Comparison of ENCODE assay signal across 29 cellular contexts in the genomic region with DNA sequence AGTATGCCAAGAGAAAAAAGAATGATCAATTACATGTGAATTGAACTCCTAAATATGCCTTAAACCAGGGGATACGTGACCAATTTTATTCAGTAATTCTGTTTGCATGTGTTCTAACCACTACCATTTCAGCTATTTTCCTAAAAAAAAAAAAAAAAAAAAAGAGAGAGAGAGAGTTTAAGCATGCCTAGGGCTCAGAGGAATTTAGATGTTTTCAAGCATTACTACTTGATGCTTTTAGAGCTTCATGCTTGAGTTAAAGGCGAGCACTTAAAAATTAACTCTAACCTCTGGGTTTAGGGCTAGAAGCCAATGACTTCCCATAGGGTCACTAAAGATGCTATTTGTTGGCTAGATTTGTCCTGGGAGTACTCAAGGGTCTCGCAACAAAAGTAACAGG.
DNase-seq lines count a peak whose midpoint lies in the region; ATAC-seq and TF ChIP-seq lines count a peak whose summit lies in the region.
"Had no signal": no experiment of that assay in that cellular context is flagged by ENCODE, and none has a peak within 500 bp of the region (broad histone marks: within the 10 kb centered on the region; RNA-seq: fewer than 3 reads in every experiment).

No MANE protein-coding gene starts in this region.

- CTCF ChIA-PET in mammary epithelial cell (lab: Charles Lee; ENCODE audit: low non-redundant PET), result no interaction called here

- TF ChIP-seq CTCF in breast epithelium (IDR thresholded peaks at IDR 0.05), result no peak
- TF ChIP-seq CTCF in mammary epithelial cell (conservative IDR thresholded peaks at IDR 0.05 in 1 of 2, IDR thresholded peaks at IDR 0.05 in 1 of 2; ENCODE audit: extremely low read depth in 1 of 2, insufficient read depth in 1 of 2, low read depth in 1 of 2, low read length in 2 of 2), result no peak
- no peak for TF ChIP-seq CTCF in brain microvascular endothelial cell (IDR thresholded peaks at IDR 0.05; ENCODE audit: low read depth, low read length, missing control alignments)
- TF ChIP-seq CTCF in gastrocnemius medialis (IDR thresholded peaks at IDR 0.05 in 4 of 5, conservative IDR thresholded peaks at IDR 0.05 in 1 of 5), result no peak

- no peaks in the 10 kb centered on the region for H3K9me3 ChIP-seq in breast epithelium
- H3K9me3 ChIP-seq in mammary epithelial cell (replicated peaks; ENCODE audit: insufficient read depth, low read length), result no peaks in the 10 kb centered on the region
- H3K9me3 ChIP-seq in gastrocnemius medialis, result no peaks in the 10 kb centered on the region
- H3K9me3 ChIP-seq: mucosa of descending colon, testis, vagina had no signal

- intact Hi-C loops in breast epithelium (cut with DNase I; ENCODE audit: low total_unique reads), result no loop called here
- intact Hi-C loops in mammary epithelial cell (cut with micrococcal nuclease), result no loop called here
- intact Hi-C loops in gastrocnemius medialis (cut with DNase I; ENCODE audit: low total_unique reads), result no loop called here

- no peak for ATAC-seq in gastrocnemius medialis
- no peak for ATAC-seq in GM18868 (IDR thresholded peaks at IDR 0.05; ENCODE audit: unreplicated experiment)
- ATAC-seq: mucosa of descending colon; stimulated activated naive CD8-positive, alpha-beta T cell treated with anti-CD3 and anti-CD28 coated beads, Interleukin-15, Interleukin-2, amounts not matched to agents 100 U/mL and 50 U/mL, for 24 hours had no signal

- no peak overlapping the region for H3K4me3 ChIP-seq in breast epithelium
- H3K4me3 ChIP-seq in mammary epithelial cell (replicated peaks in 1 of 3; ENCODE audit: insufficient read depth in 1 of 3, low read depth in 2 of 3, low read length in 3 of 3), result no peak overlapping the region
- no peak overlapping the region for H3K4me3 ChIP-seq in brain microvascular endothelial cell (ENCODE audit: low read depth, low read length)
- no peak overlapping the region for H3K4me3 ChIP-seq in gastrocnemius medialis
- H3K4me3 ChIP-seq in mesendoderm (ENCODE audit: low read length), result no peak overlapping the region
- H3K4me3 ChIP-seq: mucosa of descending colon, PC-9, testis, vagina had no signal

- DNase-seq in breast epithelium (ENCODE audit: low spot score in 2 of 2) (no peak), mammary epithelial cell (no peak), brain microvascular endothelial cell (no peak), kidney tubule cell (ENCODE audit: low spot score) (peak; percentile 73), gastrocnemius medialis (no peak), mesendoderm (no peak), NCI-H1436 treated with DMSO at 0.1 percent for 48 hours (lab: John Stamatoyannopoulos, UW) (no peak)
- DNase-seq: activated CD4-positive, alpha-beta T cell treated with anti-CD3 and anti-CD28 coated beads, Interleukin-2, amount 10 ng/mL, durations not matched to agents 24 days and 14 days; activated gamma-delta T cell; activated naive CD8-positive, alpha-beta T cell treated with anti-CD3 and anti-CD28 coated beads, Interleukin-2, amount 10 ng/mL, durations not matched to agents 7 days and 5 days; activated T-cell treated with anti-CD3 and anti-CD28 coated beads, Interleukin-2, amount 50 U/mL, for 1 hour; CD4-positive, alpha-beta memory T cell; effector CD4-positive, alpha-beta T cell; hypothalamus; mucosa of descending colon; MV-4-11; NCI-H1694 treated with DMSO at 0.1 percent for 48 hours; NCI-H524 treated with DMSO at 0.1 percent for 48 hours; NK-92 treated with Interleukin-12 subunit alpha and Interleukin-12 subunit beta, amount 100 ng/mL, for 24 hours; PC-9; SHP77 treated with DMSO at 0.1 percent for 48 hours; stimulated activated naive CD8-positive, alpha-beta T cell treated with anti-CD3 and anti-CD28 coated beads, Interleukin-15, Interleukin-2, amounts not matched to agents 100 U/mL and 50 U/mL, for 24 hours; T-helper 9 cell; testis; WERI-Rb-1 had no signal

- H3K27me3 ChIP-seq in breast epithelium (no peaks in the 10 kb centered on the region), mammary epithelial cell (ENCODE audit: insufficient read depth, low read length) (no peaks in the 10 kb centered on the region), brain microvascular endothelial cell (replicated peaks) (no peaks in the 10 kb centered on the region), gastrocnemius medialis (no peaks in the 10 kb centered on the region), mesendoderm (ENCODE audit: insufficient read depth, low read length, poor library complexity) (no peaks in the 10 kb centered on the region)
- H3K27me3 ChIP-seq: testis, vagina had no signal

- H3K79me1 ChIP-seq in mesendoderm (ENCODE audit: low read length), result no peaks in the 10 kb centered on the region

- no peak overlapping the region for H2BK5ac ChIP-seq in mesendoderm (ENCODE audit: low read length)

- dilution Hi-C loops in mammary epithelial cell (cut with HindIII; ENCODE audit: low sequenced_read_pairs), result loop anchor here (10.0 kb wide), 1 partner anchor 61 kb away; no protein-coding TSS in a partner anchor

- H3K18ac ChIP-seq in mesendoderm (ENCODE audit: low read length), result no peak overlapping the region

- H3K36me3 ChIP-seq in breast epithelium, result no peaks in the 10 kb centered on the region
- H3K36me3 ChIP-seq in mammary epithelial cell (ENCODE audit: insufficient read depth, low read length), result no peaks in the 10 kb centered on the region
- no peaks in the 10 kb centered on the region for H3K36me3 ChIP-seq in brain microvascular endothelial cell (replicated peaks)
- H3K36me3 ChIP-seq in gastrocnemius medialis, result no peaks in the 10 kb centered on the region
- H3K36me3 ChIP-seq in mesendoderm (ENCODE audit: control insufficient read depth, insufficient read depth, low read length), result no peaks in the 10 kb centered on the region
- H3K36me3 ChIP-seq: vagina, WERI-Rb-1 had no signal

- TF ChIP-seq POLR2A in breast epithelium (IDR thresholded peaks at IDR 0.05) (no peak), gastrocnemius medialis (IDR thresholded peaks at IDR 0.05) (no peak)

- no peak overlapping the region for H3K4me2 ChIP-seq in mammary epithelial cell (ENCODE audit: insufficient read depth, low read depth, low read length)
- H3K4me2 ChIP-seq in mesendoderm (ENCODE audit: low read length), result no peak overlapping the region
- H3K4me2 ChIP-seq: PC-9 had no signal

- H4K5ac ChIP-seq in mesendoderm (ENCODE audit: low read length), result no peak overlapping the region

- WGBS in mammary epithelial cell (ENCODE audit: low coverage, missing lambda C conversion rate), result 98% methylated on average over 3 of the region's 3 CpGs
- WGBS in mesendoderm (ENCODE audit: extremely low coverage, insufficient coverage, low lambda C conversion rate), result no CpG with 5 or more reads among the region's 3 CpGs

- H3K4ac ChIP-seq in mesendoderm (ENCODE audit: low read depth, low read length), result no peak overlapping the region

- H3K9ac ChIP-seq in mammary epithelial cell (ENCODE audit: insufficient read depth, low read length), result no peak overlapping the region
- H3K9ac ChIP-seq in mesendoderm (ENCODE audit: low read length), result no peak overlapping the region

- BruUV-seq in mammary epithelial cell (replicated peaks; lab: Mats Ljungman, UMichigan), result no TSS peak

- H2AFZ ChIP-seq in mammary epithelial cell (ENCODE audit: low read depth, low read length), result no peak overlapping the region
- H2AFZ ChIP-seq: PC-9 had no signal

- no peak overlapping the region for H3K23ac ChIP-seq in mesendoderm (ENCODE audit: low read length)

- H3K79me2 ChIP-seq in mammary epithelial cell (ENCODE audit: insufficient read depth, low read length) (no peaks in the 10 kb centered on the region), mesendoderm (ENCODE audit: control insufficient read depth, insufficient read depth, low read length) (no peaks in the 10 kb centered on the region)

- no peaks in the 10 kb centered on the region for H4K20me1 ChIP-seq in mammary epithelial cell (ENCODE audit: insufficient read depth, low read length)

- H2BK15ac ChIP-seq in mesendoderm (replicated peaks; ENCODE audit: low read depth), result no peak overlapping the region

- H3K56ac ChIP-seq in mesendoderm (ENCODE audit: low read length), result no peak overlapping the region

- no peak overlapping the region for H2AK5ac ChIP-seq in mesendoderm (ENCODE audit: low read length)

- in situ Hi-C loops in mammary epithelial cell (cut with MboI; ENCODE audit: low sequenced_read_pairs in 2 of 2) (no loop called here), brain microvascular endothelial cell (cut with HindIII; ENCODE audit: low pct_ligation_motif_present, low sequenced_read_pairs) (no loop called here), gastrocnemius medialis (cut with MboI; ENCODE audit: low sequenced_read_pairs in 4 of 4) (no loop called here)

- H3K4me1 ChIP-seq in breast epithelium (no peaks in the 10 kb centered on the region), mammary epithelial cell (ENCODE audit: insufficient read depth, low read length) (no peaks in the 10 kb centered on the region), gastrocnemius medialis (peaks cover 41 to 44% of the 10 kb centered on the region in 2 donors), mesendoderm (ENCODE audit: control insufficient read depth, low read depth, low read length) (no peaks in the 10 kb centered on the region)

- H2BK120ac ChIP-seq in mesendoderm (ENCODE audit: low read depth, low read length), result no peak overlapping the region

- peak overlapping the region; percentile 34 to 73 for H3K27ac ChIP-seq in breast epithelium
- H3K27ac ChIP-seq in mammary epithelial cell (ENCODE audit: insufficient read depth, low read depth, low read length), result no peak overlapping the region
- peak overlapping the region; percentile 68 for H3K27ac ChIP-seq in brain microvascular endothelial cell
- H3K27ac ChIP-seq in gastrocnemius medialis, result peak overlapping the region; percentile 62 to 71 (median 64)
- H3K27ac ChIP-seq in mesendoderm (ENCODE audit: low read depth, low read length), result no peak overlapping the region
- H3K27ac ChIP-seq: 22Rv1, epithelial cell of prostate, PC-9, WERI-Rb-1 had no signal

- H4K8ac ChIP-seq in mesendoderm (ENCODE audit: low read depth, low read length), result no peak overlapping the region

Comparison
In these comparisons a context has a peak if more than half of its experiments do, and no peak if none do; other contexts are left out.
1. H3K27ac ChIP-seq: peak in breast epithelium (2 of 2), brain microvascular endothelial cell (single experiment) and gastrocnemius medialis (4 of 4); none in mammary epithelial cell (single experiment) and mesendoderm (single experiment).